In the genomic region with DNA sequence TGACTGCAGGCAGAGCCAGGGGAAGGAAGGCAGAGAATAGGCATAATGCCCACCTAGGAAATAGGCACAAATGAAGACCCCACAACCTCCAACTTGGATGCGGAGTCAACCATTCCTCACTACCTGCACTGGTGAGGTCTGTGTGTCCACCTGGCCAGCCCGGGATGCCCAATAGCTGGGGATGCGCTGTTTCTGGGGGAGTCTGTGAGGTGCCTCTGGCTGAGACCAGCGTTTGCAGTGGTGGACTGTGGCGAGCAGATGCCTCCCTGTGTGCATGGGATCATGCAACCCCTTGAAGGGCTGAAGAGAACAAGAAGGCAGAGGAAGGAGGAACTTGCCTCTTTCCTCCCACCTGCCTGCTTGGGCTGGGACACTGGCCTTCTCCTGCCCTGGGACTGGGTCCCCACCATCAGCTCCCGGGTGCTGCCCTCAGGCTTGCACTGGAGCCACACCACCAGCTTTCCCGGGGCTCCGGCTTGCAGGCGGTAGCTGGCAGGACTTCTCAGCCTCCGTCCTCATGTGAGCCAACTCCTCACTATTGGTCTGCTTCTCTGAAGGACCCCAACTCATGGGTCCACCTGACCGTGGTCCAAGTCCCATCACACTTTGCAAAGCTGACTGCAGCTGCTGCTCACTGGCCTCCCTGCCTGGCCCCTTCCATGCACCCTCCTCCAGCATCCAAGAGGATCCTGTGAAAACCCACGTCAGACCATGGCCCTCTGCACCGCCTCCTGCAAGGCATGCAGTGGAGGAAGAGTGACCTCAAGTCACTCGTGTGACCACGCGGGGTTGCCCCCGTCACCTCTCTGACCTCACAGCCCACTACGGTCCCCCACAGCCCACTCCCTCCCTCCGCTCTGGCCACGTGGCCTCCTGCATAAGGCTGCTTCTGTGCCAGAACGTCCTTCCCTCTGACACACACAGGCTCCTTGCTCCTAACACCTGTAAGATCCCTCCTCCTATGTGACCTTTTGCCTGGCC, we compare ENCODE assay signal across 1 cellular context.
TF ChIP-seq lines count a peak whose summit lies in the region.

No MANE protein-coding gene starts in this region.

TF ChIP-seq in K562, 482 proteins besides CTCF, POLR2A, EP300 and RAD21:
- TF ChIP-seq, protein P1, sequence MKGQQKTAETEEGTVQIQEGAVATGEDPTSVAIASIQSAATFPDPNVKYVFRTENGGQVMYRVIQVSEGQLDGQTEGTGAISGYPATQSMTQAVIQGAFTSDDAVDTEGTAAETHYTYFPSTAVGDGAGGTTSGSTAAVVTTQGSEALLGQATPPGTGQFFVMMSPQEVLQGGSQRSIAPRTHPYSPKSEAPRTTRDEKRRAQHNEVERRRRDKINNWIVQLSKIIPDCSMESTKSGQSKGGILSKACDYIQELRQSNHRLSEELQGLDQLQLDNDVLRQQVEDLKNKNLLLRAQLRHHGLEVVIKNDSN (CRISPR knock-in tag; IDR thresholded peaks at IDR 0.05), result peak; percentile 35; the same call in 1 of the 2 replicates
- TF ChIP-seq NELFE (IDR thresholded peaks at IDR 0.05; ENCODE audit: insufficient read depth, insufficient read length), result no peak
